In the genomic region with DNA sequence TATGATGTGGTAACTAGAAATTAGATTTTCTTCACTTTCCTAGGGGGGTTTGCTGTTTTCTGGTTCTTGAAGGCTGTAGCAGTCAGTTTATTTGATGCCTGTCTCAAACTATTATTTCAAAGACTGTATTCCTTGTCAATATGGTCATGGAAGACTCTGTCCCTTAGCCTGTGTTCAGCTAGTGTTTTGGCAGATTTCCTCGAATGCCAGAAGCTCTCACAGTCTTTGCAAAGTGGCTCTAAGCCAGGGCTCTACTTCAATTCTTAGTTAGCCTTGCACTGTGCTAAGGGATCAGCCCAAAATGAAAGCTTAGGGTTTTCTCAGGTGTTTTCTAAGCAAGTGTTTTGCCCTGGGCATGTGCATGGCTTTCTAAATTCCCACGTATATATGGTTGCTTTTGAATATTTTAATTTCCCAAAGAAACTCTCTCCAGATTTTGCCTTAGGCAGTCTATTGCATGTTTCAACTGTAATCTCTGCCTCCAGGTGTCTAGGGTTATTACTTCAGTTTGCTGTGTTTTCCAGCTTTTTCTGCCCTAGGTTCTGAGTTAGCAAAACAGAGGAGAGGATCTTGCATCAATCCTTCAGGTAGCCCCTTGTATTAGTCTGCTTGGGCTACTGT, we compare ENCODE assay signal across 30 cellular contexts. TPM values are rescaled to one million over a fixed set of nuclear protein-coding genes. Genes with fewer than 3 reads are reported as not detected.
A peak's percentile ranks its signal among the peaks of the same experiment; 100 is the strongest.
DNase-seq lines count a peak whose midpoint lies in the region; ATAC-seq, FAIRE-seq and TF ChIP-seq lines count a peak whose summit lies in the region.
"Had no signal": no experiment of that assay in that cellular context is flagged by ENCODE, and none has a peak within 500 bp of the region (broad histone marks: within the 10 kb centered on the region; RNA-seq: fewer than 3 reads in every experiment).

No MANE protein-coding gene starts in this region.

- H2AFZ ChIP-seq in HepG2 (ENCODE audit: low read length) = no peak overlapping the region

- TF ChIP-seq EP300 in A549 (IDR thresholded peaks at IDR 0.05) (no peak), HepG2 (IDR thresholded peaks at IDR 0.05; ENCODE audit: low read depth in 2 of 2, low read length in 2 of 2) (no peak), HepG2 (CRISPR knock-in tag; IDR thresholded peaks at IDR 0.05; ENCODE audit: borderline replicate concordance) (no peak)

- peaks cover 68% of the 10 kb centered on the region for H3K79me2 ChIP-seq in HepG2 (ENCODE audit: insufficient read depth, low read length)

- H3K36me3 ChIP-seq in HepG2 (replicated peaks in 1 of 2; ENCODE audit: control insufficient read depth in 1 of 2, insufficient read depth in 2 of 2, low read length in 2 of 2) = no peaks in the 10 kb centered on the region
- H3K36me3 ChIP-seq: ovary, uterus had no signal

- no peaks in the 10 kb centered on the region for H4K20me1 ChIP-seq in HepG2 (ENCODE audit: insufficient read depth, low read length)

- in situ Hi-C loops in HepG2 (cut with HindIII; ENCODE audit: extremely low pct_ligation_motif_present, low pct_unique_long_range_greater_than_20kb) = no loop called here

- H3K4me3 ChIP-seq in A549 (no peak overlapping the region), choroid plexus epithelial cell (ENCODE audit: low read depth, low read length) (no peak overlapping the region), HepG2 (replicated peaks in 1 of 3; ENCODE audit: insufficient read depth in 1 of 3, low read depth in 2 of 3, low read length in 3 of 3) (no peak overlapping the region)
- H3K4me3 ChIP-seq: dorsolateral prefrontal cortex, ovary, uterus had no signal

- TF ChIP-seq CTCF in A549 (IDR thresholded peaks at IDR 0.05) (no peak), choroid plexus epithelial cell (conservative IDR thresholded peaks at IDR 0.05; ENCODE audit: low read depth, low read length) (no peak), HepG2 (CRISPR knock-in tag; IDR thresholded peaks at IDR 0.05) (no peak)

- peaks cover 25% of the 10 kb centered on the region for H3K9me3 ChIP-seq in A549
- H3K9me3 ChIP-seq in HepG2 (ENCODE audit: low read length) = peaks cover 8% of the 10 kb centered on the region
- H3K9me3 ChIP-seq: ovary, uterus had no signal

- no peak overlapping the region for H3K4me2 ChIP-seq in A549
- H3K4me2 ChIP-seq in HepG2 (ENCODE audit: low read depth, low read length) = peak overlapping the region; percentile 49

- TF ChIP-seq POLR2A in A549 (IDR thresholded peaks at IDR 0.05; ENCODE audit: low read length) = no peak
- TF ChIP-seq POLR2A in HepG2 (IDR thresholded peaks at IDR 0.05; ENCODE audit: insufficient read depth in 1 of 2, low read depth in 2 of 2, low read length in 2 of 2) = no peak

- no peaks in the 10 kb centered on the region; a peak in 1 of 5 replicates for H3K27me3 ChIP-seq in HepG2 (ENCODE audit: control insufficient read depth in 1 of 2, insufficient read depth in 2 of 2, low read length in 2 of 2)
- H3K27me3 ChIP-seq: dorsolateral prefrontal cortex, ovary, uterus had no signal

- ATAC-seq in A549 (no peak), HepG2 (no peak), GM21786 (IDR thresholded peaks at IDR 0.05; ENCODE audit: unreplicated experiment) (no peak), GM19351 (IDR thresholded peaks at IDR 0.05; ENCODE audit: unreplicated experiment) (no peak)
- ATAC-seq: activated CD8-positive, alpha-beta T cell treated with anti-CD3 and anti-CD28 coated beads, Interleukin-2, amount 10 ng/mL, durations not matched to agents 7 days and 5 days; sciatic nerve had no signal

- BruUV-seq in HepG2 (replicated peaks; lab: Mats Ljungman, UMichigan) = no TSS peak

- DNase-seq in A549 (ENCODE audit: low read depth in 1 of 2, low spot score in 1 of 2) (no peak), LoVo (ENCODE audit: low spot score) (peak; percentile 16), choroid plexus epithelial cell (ENCODE audit: low read depth) (peak; percentile 30), HepG2 (ENCODE audit: low spot score) (no peak), activated T-cell treated with anti-CD3 and anti-CD28 coated beads for 4 hours (no peak), GF-D8 (lab: John Stamatoyannopoulos, UW) (no peak)
- DNase-seq: ACHN; activated CD4-positive, CD25-positive, alpha-beta regulatory T cell treated with anti-CD3 and anti-CD28 coated beads, Interleukin-2, amount 50 U/mL, for 72 hours; activated CD8-positive, alpha-beta T cell treated with anti-CD3 and anti-CD28 coated beads, Interleukin-2, amount 10 ng/mL, durations not matched to agents 7 days and 5 days; activated gamma-delta T cell treated with Interleukin-2 at 50 U/mL for 16 hours; activated T-cell treated with anti-CD3 and anti-CD28 coated beads, Interleukin-2, amount 50 U/mL, for 1 hour; caudate nucleus; dorsolateral prefrontal cortex; KG1; naive B cell; NCI-H1048; NCI-H2029; NCI-H2227 treated with DMSO at 0.1 percent for 48 hours; NCI-H748 treated with DMSO at 0.1 percent for 48 hours; OCI-M1; ovary; SHP77 treated with DMSO at 0.1 percent for 48 hours; substantia nigra; SW 1271; uterus had no signal

- H3K9ac ChIP-seq in HepG2 (ENCODE audit: insufficient read depth, low read depth, low read length) = peak overlapping the region; percentile 37

- CTCF ChIA-PET in A549 (lab: Yijun Ruan, JAX) (interaction anchor here (4.5 kb wide), 1 partner anchor 72 kb away, joined by 23 read pairs; no protein-coding TSS in a partner anchor), HepG2 (lab: Yijun Ruan, JAX; ENCODE audit: low intra/inter-chr PET ratio, low total read pairs) (no interaction called here)

- FAIRE-seq in A549 (lab: Jason Lieb, UNC) (no peak), HepG2 (lab: Jason Lieb, UNC) (no peak)
- FAIRE-seq: endothelial cell of umbilical vein, GM18507 had no signal

- H3K27ac ChIP-seq in A549 (peak overlapping the region; percentile 68 to 84; a peak in 3 of 6 replicates), HepG2 (ENCODE audit: extremely low read length, insufficient read depth, low read length) (peak overlapping the region; percentile 87)
- H3K27ac ChIP-seq: dorsolateral prefrontal cortex, ovary, uterus had no signal

- POLR2A ChIA-PET in A549 (lab: Yijun Ruan, JAX) (no interaction called here), HepG2 (lab: Yijun Ruan, JAX) (interaction anchor here (0.5 to 5.3 kb wide), 6 partner anchors 9 to 71 kb away, joined by 3 to 27 read pairs (median 6); no protein-coding TSS in a partner anchor)

- 66% methylated on average over 2 of the region's 2 CpGs for WGBS in A549 (ENCODE audit: missing lambda C conversion rate)
- 60% methylated on average over 2 of the region's 2 CpGs for WGBS in HepG2 (ENCODE audit: low lambda C conversion rate)

- no peak for TF ChIP-seq RAD21 in A549 (conservative IDR thresholded peaks at IDR 0.05 in 1 of 2, IDR thresholded peaks at IDR 0.05 in 1 of 2)
- no peak for TF ChIP-seq RAD21 in HepG2 (CRISPR knock-in tag; IDR thresholded peaks at IDR 0.05)

- H3K4me1 ChIP-seq in A549 (peaks cover 37% of the 10 kb centered on the region), HepG2 (ENCODE audit: insufficient read depth, low read length) (peaks cover 73% of the 10 kb centered on the region)
- H3K4me1 ChIP-seq: uterus had no signal

- intact Hi-C loops in HepG2 (cut with micrococcal nuclease; ENCODE audit: unreplicated experiment) = no loop called here

TF ChIP-seq in A549, 52 proteins besides CTCF, POLR2A, EP300 and RAD21 (continues in another document):
- TF ChIP-seq RARB (CRISPR knock-in tag; IDR thresholded peaks at IDR 0.05) = no peak
- no peak for TF ChIP-seq ESRRA (IDR thresholded peaks at IDR 0.05; ENCODE audit: borderline replicate concordance, low read length)
- no peak for TF ChIP-seq RCOR1 (IDR thresholded peaks at IDR 0.05; ENCODE audit: low read depth, low read length)
- TF ChIP-seq MAFK (IDR thresholded peaks at IDR 0.05; ENCODE audit: partially characterized antibody) = no peak

TF ChIP-seq in HepG2, 621 proteins besides CTCF, POLR2A, EP300 and RAD21:
- TF ChIP-seq BCL6 (CRISPR knock-in tag; IDR thresholded peaks at IDR 0.05) = peak; percentile 79
- no peak for TF ChIP-seq PHF21A (CRISPR knock-in tag; IDR thresholded peaks at IDR 0.05)
- no peak for TF ChIP-seq XRCC5 (optimal IDR thresholded peaks at IDR 0.05; ENCODE audit: low read length)
- TF ChIP-seq KAT7 (CRISPR knock-in tag; IDR thresholded peaks at IDR 0.05; ENCODE audit: borderline replicate concordance) = no peak
- no peak for TF ChIP-seq BORCS8-MEF2B (CRISPR knock-in tag; IDR thresholded peaks at IDR 0.05)

RNA-seq across cellular contexts. Expression of a gene that starts 7.2 kb away (rescaled TPM):
- polyA plus RNA-seq in A549 (2011; rRNA removed) = 37.7 and 50.1 TPM in 2 replicates
- polyA plus RNA-seq in A549 (2012; cell fraction: cytosol; rRNA removed) = 11.0 and 11.2 TPM in 2 replicates
- polyA plus RNA-seq in A549 (2012; cell fraction: nucleus; rRNA removed) = 7.5 and 9.6 TPM in 2 replicates
- 24.1 to 25.1 TPM (median 24.6 TPM) in 3 replicates for polyA plus RNA-seq in A549 (2017; fragmentation: RNase III; extraction: RNeasy Plus Mini Kit Qiagen cat#74134 plus additional on column Dnase treatment)
- polyA minus RNA-seq in A549 (2011; rRNA and poly(A)+ RNA removed) = 5.9 and 6.3 TPM in 2 replicates
- total RNA-seq in HepG2 (2016; rRNA removed; fragmentation: Illumina TruSeq; extraction: Trizol) = 65.9 and 68.2 TPM in 2 replicates
- total RNA-seq in HepG2 (2016; cell fraction: cytosol; rRNA removed; fragmentation: Illumina TruSeq; extraction: Trizol; ENCODE audit: low read depth) = 19.8 and 25.6 TPM in 2 replicates
- total RNA-seq in HepG2 (2016; cell fraction: insoluble cytoplasmic fraction; rRNA removed; fragmentation: Illumina TruSeq; extraction: Trizol) = 62.9 and 64.3 TPM in 2 replicates
- total RNA-seq in HepG2 (2016; cell fraction: membrane; rRNA removed; fragmentation: Illumina TruSeq; extraction: Trizol) = 52.3 and 53.0 TPM in 2 replicates
- 69.0 and 75.5 TPM in 2 replicates for total RNA-seq in HepG2 (2016; cell fraction: nucleus; rRNA removed; fragmentation: Illumina TruSeq; extraction: Trizol)
- 38.4 and 57.1 TPM in 2 replicates for polyA plus RNA-seq in HepG2 (2011; rRNA removed)
- 20.6 and 24.8 TPM in 2 replicates for polyA plus RNA-seq in HepG2 (2011; cell fraction: cytosol; rRNA removed)
- 23.4 and 24.2 TPM in 2 replicates for polyA plus RNA-seq in HepG2 (2011; cell fraction: nucleus; rRNA removed)
- polyA plus RNA-seq in HepG2 (2012) = 55.8 and 60.8 TPM in 2 replicates
- 8.4 and 10.0 TPM in 2 replicates for polyA plus RNA-seq in HepG2 (2016; cell fraction: cytosol; fragmentation: Illumina TruSeq; extraction: Trizol; ENCODE audit: low read depth)
- polyA plus RNA-seq in HepG2 (2016; cell fraction: insoluble cytoplasmic fraction; fragmentation: Illumina TruSeq; extraction: Trizol; ENCODE audit: low read depth) = 47.9 and 50.9 TPM in 2 replicates
- polyA plus RNA-seq in HepG2 (2016; cell fraction: membrane; fragmentation: Illumina TruSeq; extraction: Trizol; ENCODE audit: low read depth) = 20.8 and 22.4 TPM in 2 replicates
- polyA plus RNA-seq in HepG2 (2016; cell fraction: nucleus; fragmentation: Illumina TruSeq; extraction: Trizol; ENCODE audit: insufficient read depth, low read depth) = 84.6 and 86.9 TPM in 2 replicates
- polyA minus RNA-seq in HepG2 (2011; rRNA and poly(A)+ RNA removed; ENCODE audit: low replicate concordance) = 3.2 and 24.2 TPM in 2 replicates
- 58.8 and 63.4 TPM in 2 replicates for polyA minus RNA-seq in HepG2 (2011; cell fraction: cytosol; rRNA and poly(A)+ RNA removed)
- polyA minus RNA-seq in HepG2 (2011; cell fraction: nucleus; rRNA and poly(A)+ RNA removed) = 176 and 229 TPM in 2 replicates

Comparison
In these comparisons a context has a peak if more than half of its experiments do, and no peak if none do; other contexts are left out.
1. DNase-seq: peak in LoVo (single experiment) and choroid plexus epithelial cell (single experiment); none in A549 (0 of 2), HepG2 (single experiment), activated T-cell treated with anti-CD3 and anti-CD28 coated beads for 4 hours (single experiment) and GF-D8 (single experiment).